6 cellular contexts compared by ENCODE assay signal in the genomic region with DNA sequence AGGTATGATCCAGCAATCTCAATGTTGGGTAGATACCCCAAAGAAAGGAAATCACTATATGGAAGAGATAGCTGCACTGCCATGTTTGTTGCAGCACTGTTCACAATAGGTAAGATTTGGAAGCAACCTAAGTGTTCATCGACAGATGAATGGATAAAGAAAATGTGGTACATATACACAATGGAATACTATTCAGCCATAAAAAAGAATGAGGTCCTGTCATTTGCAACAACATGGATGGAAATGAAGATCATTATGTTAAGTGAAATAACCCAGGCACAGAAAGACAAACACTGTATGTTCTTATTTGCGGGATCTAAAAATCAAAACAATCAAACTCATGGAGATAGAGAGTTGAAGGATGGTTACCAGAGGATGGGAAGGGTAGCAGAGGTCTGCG.
"Had no signal": no experiment of that assay in that cellular context is flagged by ENCODE, and none has a peak within 500 bp of the region (broad histone marks: within the 10 kb centered on the region; RNA-seq: fewer than 3 reads in every experiment).

No MANE protein-coding gene starts in this region.

- H2AFZ ChIP-seq: GM23338 had no signal

- H3K4me1 Mint-ChIP-seq: GM23338, H9, IgD-negative memory B cell had no signal

- DNase-seq: H9, HCEC 1CT had no signal

- ATAC-seq: GM23338, HepG2 had no signal

- H3K4me3 Mint-ChIP-seq: GM23338, H9, IgD-negative memory B cell had no signal

- H3K4me2 ChIP-seq: GM23338 had no signal

- H3K27ac ChIP-seq: HL-60 had no signal

- H3K27ac Mint-ChIP-seq: GM23338, H9, IgD-negative memory B cell had no signal

- H3K4me3 ChIP-seq: GM23338 had no signal
